Comparison of ENCODE assay signal across 9 cellular contexts in the genomic region with DNA sequence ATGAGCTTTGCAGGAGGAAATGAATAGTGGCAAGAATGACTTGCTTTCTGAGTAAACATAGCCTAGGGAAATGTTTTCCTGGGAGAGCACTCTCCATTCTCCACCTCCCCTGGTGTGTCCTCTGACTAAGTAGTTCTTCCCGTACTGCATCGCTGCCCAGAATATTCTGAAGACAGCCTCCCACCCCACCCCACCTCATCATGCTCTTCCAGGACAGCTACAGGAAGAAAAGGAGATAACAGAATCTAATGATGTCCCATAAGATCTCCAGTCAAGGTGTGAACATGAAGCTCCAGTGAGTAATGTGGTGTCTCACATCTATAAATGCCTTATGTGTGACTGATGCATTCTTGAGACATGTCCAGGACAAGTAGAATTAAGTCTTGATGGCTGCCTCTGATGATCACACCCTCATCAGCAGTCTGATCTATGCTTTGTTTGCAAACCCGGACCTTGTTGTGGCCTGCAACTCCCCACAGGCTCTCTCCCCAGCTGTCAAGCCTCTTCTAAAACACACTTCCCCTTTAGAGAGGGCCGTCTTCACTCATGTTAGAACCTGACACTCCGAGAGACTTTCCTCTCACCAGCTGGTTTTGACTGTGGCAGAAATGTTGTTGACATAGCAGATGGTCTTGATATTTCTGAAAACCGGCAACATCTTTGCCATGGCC.
DNase-seq lines count a peak whose midpoint lies in the region; TF ChIP-seq lines count a peak whose summit lies in the region.
"Had no signal": no experiment of that assay in that cellular context is flagged by ENCODE, and none has a peak within 500 bp of the region (broad histone marks: within the 10 kb centered on the region; RNA-seq: fewer than 3 reads in every experiment).

No MANE protein-coding gene starts in this region.

- H3K4me1 Mint-ChIP-seq in HFFc6 (ENCODE audit: low read depth), result peaks cover 51% of the 10 kb centered on the region

- H3K79me2 ChIP-seq in hepatocyte, result no peaks in the 10 kb centered on the region

- H4K20me1 ChIP-seq in hepatocyte (ENCODE audit: insufficient read depth, poor library complexity, severe bottlenecking), result no peaks in the 10 kb centered on the region

- H3K9me3 ChIP-seq in esophagus (ENCODE audit: control insufficient read depth in 2 of 2, insufficient read depth in 1 of 2, low read depth in 1 of 2, low read length in 1 of 2) (no peaks in the 10 kb centered on the region), testis (no peaks in the 10 kb centered on the region), spleen (peaks cover 0 to 7% (median 0%) of the 10 kb centered on the region in 8 donors), hepatocyte (ENCODE audit: low read depth) (no peaks in the 10 kb centered on the region)

- no peaks in the 10 kb centered on the region for H3K36me3 Mint-ChIP-seq in HFFc6 (ENCODE audit: low read depth)

- H3K27me3 Mint-ChIP-seq in HFFc6 (ENCODE audit: insufficient read depth), result no peaks in the 10 kb centered on the region

- TF ChIP-seq POLR2A in testis (IDR thresholded peaks at IDR 0.05) (no peak), spleen (IDR thresholded peaks at IDR 0.05) (no peak)

- no peaks in the 10 kb centered on the region for H3K9me3 Mint-ChIP-seq in HFFc6

- H3K27me3 ChIP-seq in esophagus (ENCODE audit: control insufficient read depth in 1 of 2, insufficient read depth in 2 of 2, low read length in 2 of 2), result no peaks in the 10 kb centered on the region
- H3K27me3 ChIP-seq in testis, result no peaks in the 10 kb centered on the region
- H3K27me3 ChIP-seq in spleen (replicated peaks in 1 of 7), result no peaks in the 10 kb centered on the region
- no peaks in the 10 kb centered on the region for H3K27me3 ChIP-seq in hepatocyte

- no peak for TF ChIP-seq CTCF in HFFc6 (IDR thresholded peaks at IDR 0.05)
- TF ChIP-seq CTCF in testis (IDR thresholded peaks at IDR 0.05), result no peak
- no peak for TF ChIP-seq CTCF in spleen (IDR thresholded peaks at IDR 0.05 in 8 of 11, conservative IDR thresholded peaks at IDR 0.05 in 3 of 11)
- no peak for TF ChIP-seq CTCF in hepatocyte (IDR thresholded peaks at IDR 0.05; ENCODE audit: poor library complexity)

- no peaks in the 10 kb centered on the region for H3K36me3 ChIP-seq in esophagus (ENCODE audit: control insufficient read depth in 2 of 2, insufficient read depth in 2 of 2, low read length in 1 of 2)
- no peaks in the 10 kb centered on the region for H3K36me3 ChIP-seq in testis (ENCODE audit: low read depth, missing control alignments)
- H3K36me3 ChIP-seq in spleen, result no peaks in the 10 kb centered on the region
- H3K36me3 ChIP-seq in hepatocyte (replicated peaks; ENCODE audit: insufficient read depth, low read depth), result no peaks in the 10 kb centered on the region

- WGBS in esophagus, 2 donors, result 25 to 38% methylated on average over 6 of the region's 6 CpGs
- WGBS in testis, 2 donors, result 60 to 66% methylated on average over 6 of the region's 6 CpGs
- WGBS in spleen, 5 donors, result 33 to 41% (median 38%) methylated on average over 6 of the region's 6 CpGs
- 58% methylated on average over 6 of the region's 6 CpGs for WGBS in hepatocyte (ENCODE audit: low lambda C conversion rate, missing lambda C conversion rate)

- DNase-seq in HFFc6 (peak; percentile 85), NCI-H69 (lab: John Stamatoyannopoulos, UW) (peak; percentile 94), superior temporal gyrus (ENCODE audit: extremely low spot score) (peak; percentile 40), NCI-H2196 treated with DMSO at 0.1 percent for 48 hours (lab: John Stamatoyannopoulos, UW; ENCODE audit: unreplicated experiment) (no peak), testis (no peak), spleen (no peak), hepatocyte (ENCODE audit: low spot score) (no peak)

- peak overlapping the region; percentile 93 for H3K27ac Mint-ChIP-seq in HFFc6

- intact Hi-C loops in testis (cut with DNase I; ENCODE audit: low total_unique reads), result no loop called here
- intact Hi-C loops in spleen (cut with DNase I; ENCODE audit: low total_unique reads), result no loop called here

- no peak overlapping the region for H2AFZ ChIP-seq in hepatocyte

- no peak overlapping the region for H3K4me3 ChIP-seq in esophagus (ENCODE audit: low read depth in 1 of 2, low read length in 2 of 2)
- no peak overlapping the region for H3K4me3 ChIP-seq in testis
- H3K4me3 ChIP-seq in spleen, result no peak overlapping the region
- H3K4me3 ChIP-seq in hepatocyte, result no peak overlapping the region

- no peaks in the 10 kb centered on the region for H3K4me1 ChIP-seq in esophagus (ENCODE audit: control insufficient read depth in 2 of 2, insufficient read depth in 2 of 2, low read length in 1 of 2)
- no peaks in the 10 kb centered on the region for H3K4me1 ChIP-seq in testis
- peaks cover 0 to 8% (median 2%) of the 10 kb centered on the region in 6 donors for H3K4me1 ChIP-seq in spleen
- no peaks in the 10 kb centered on the region for H3K4me1 ChIP-seq in hepatocyte (ENCODE audit: insufficient read depth)

- no peak overlapping the region for H3K4me2 ChIP-seq in hepatocyte

- H3K9me2 ChIP-seq in hepatocyte (replicated peaks; ENCODE audit: insufficient read depth), result no peaks in the 10 kb centered on the region

- H3K27ac ChIP-seq in esophagus (ENCODE audit: low read depth in 2 of 2, low read length in 1 of 2) (peak overlapping the region; percentile 19 to 52), testis (no peak overlapping the region), spleen (no peak overlapping the region), hepatocyte (no peak overlapping the region)
- H3K27ac ChIP-seq: VCaP had no signal

- peak overlapping the region; percentile 61 for H3K4me3 Mint-ChIP-seq in HFFc6

Comparison
In these comparisons a context has a peak if more than half of its experiments do, and no peak if none do; other contexts are left out.
1. DNase-seq: peak in HFFc6 (single experiment), NCI-H69 (single experiment) and superior temporal gyrus (single experiment); none in NCI-H2196 treated with DMSO at 0.1 percent for 48 hours (single experiment), testis (single experiment), spleen (single experiment) and hepatocyte (single experiment).
2. H3K27ac ChIP-seq: peak in esophagus (2 of 2); none in testis (0 of 2), spleen (0 of 8) and hepatocyte (single experiment).